Comparison of ENCODE assay signal across 10 cellular contexts in genomic region chr4:30722916-30723270, GRCh38. TPM values are rescaled to one million over a fixed set of nuclear protein-coding genes. Genes with fewer than 3 reads are reported as not detected.
DNase-seq lines count a peak whose midpoint lies in the region; ATAC-seq and TF ChIP-seq lines count a peak whose summit lies in the region.
"Had no signal": no experiment of that assay in that cellular context is flagged by ENCODE, and none has a peak within 500 bp of the region (broad histone marks: within the 10 kb centered on the region; RNA-seq: fewer than 3 reads in every experiment).

No MANE protein-coding gene starts in this region.

- no peaks in the 10 kb centered on the region; the same call in 1 of the 2 replicates for H3K36me3 ChIP-seq in Panc1 (ENCODE audit: control insufficient read depth, insufficient read depth, low read length)
- no peaks in the 10 kb centered on the region for H3K36me3 ChIP-seq in lower lobe of right lung
- H3K36me3 ChIP-seq in subcutaneous abdominal adipose tissue (ENCODE audit: control insufficient read depth in 5 of 5, insufficient read depth in 5 of 5, low read length in 5 of 5) = no peaks in the 10 kb centered on the region

- POLR2A ChIA-PET in Panc1 (lab: Charles Lee) = no interaction called here

- CTCF ChIA-PET in Panc1 (lab: Charles Lee) = no interaction called here

- in situ Hi-C loops in Panc1 (cut with HindIII; ENCODE audit: low pct_unique_long_range_greater_than_20kb, low sequenced_read_pairs) = no loop called here

- H3K27me3 Mint-ChIP-seq in effector memory CD8-positive, alpha-beta T cell = peaks cover 21 to 44% of the 10 kb centered on the region in 2 donors

- H3K27ac Mint-ChIP-seq in effector memory CD8-positive, alpha-beta T cell = no peak overlapping the region

- intact Hi-C loops in Panc1 (cut with micrococcal nuclease; ENCODE audit: unreplicated experiment) (no loop called here), dorsolateral prefrontal cortex (cut with DNase I) (no loop called here), lower lobe of right lung (cut with DNase I) (no loop called here)

- peaks cover 3% of the 10 kb centered on the region for H3K36me3 Mint-ChIP-seq in effector memory CD8-positive, alpha-beta T cell (ENCODE audit: insufficient read depth)

- no peak overlapping the region for H3K9ac ChIP-seq in subcutaneous abdominal adipose tissue (ENCODE audit: low read length in 5 of 5)

- H3K9me3 ChIP-seq in Panc1 (ENCODE audit: control insufficient read depth, insufficient read depth, low read depth, low read length) (no peaks in the 10 kb centered on the region), lower lobe of right lung (no peaks in the 10 kb centered on the region), subcutaneous abdominal adipose tissue (ENCODE audit: control insufficient read depth in 5 of 5, low read length in 5 of 5) (no peaks in the 10 kb centered on the region)

- H3K9me3 Mint-ChIP-seq in effector memory CD8-positive, alpha-beta T cell = no peaks in the 10 kb centered on the region

- H3K27ac ChIP-seq in Panc1 (ENCODE audit: low read length) (peak overlapping the region; percentile 63), dorsolateral prefrontal cortex (peak overlapping the region in 26 of 59 donors; percentile 1 to 92 (median 32)), lower lobe of right lung (no peak overlapping the region), subcutaneous abdominal adipose tissue (ENCODE audit: low read depth, low read length) (no peak overlapping the region)
- H3K27ac ChIP-seq: HL-60 had no signal

- no peak overlapping the region for H3K4me3 Mint-ChIP-seq in effector memory CD8-positive, alpha-beta T cell

- ATAC-seq in Panc1 (no peak), lower lobe of right lung (no peak)
- ATAC-seq in effector memory CD8-positive, alpha-beta T cell (replicated peaks) = no peak

- peaks cover 5% of the 10 kb centered on the region in 2 donors for H3K4me1 Mint-ChIP-seq in effector memory CD8-positive, alpha-beta T cell (ENCODE audit: low read depth in 2 of 2)

- H3K4me1 ChIP-seq in Panc1 (ENCODE audit: control insufficient read depth, insufficient read depth, low read length) = no peaks in the 10 kb centered on the region; the same call in none of the 2 replicates
- H3K4me1 ChIP-seq in lower lobe of right lung = peaks cover 33% of the 10 kb centered on the region
- peaks cover 2 to 67% (median 49%) of the 10 kb centered on the region in 5 donors for H3K4me1 ChIP-seq in subcutaneous abdominal adipose tissue (ENCODE audit: control insufficient read depth in 5 of 5, insufficient read depth in 5 of 5, low read length in 5 of 5)

- H3K27me3 ChIP-seq in Panc1 (ENCODE audit: control insufficient read depth, insufficient read depth, low read length) = no peaks in the 10 kb centered on the region
- peaks cover 0 to 17% (median 0%) of the 10 kb centered on the region in 45 donors for H3K27me3 ChIP-seq in dorsolateral prefrontal cortex
- H3K27me3 ChIP-seq in lower lobe of right lung (ENCODE audit: low read depth) = peaks cover 57% of the 10 kb centered on the region
- H3K27me3 ChIP-seq in subcutaneous abdominal adipose tissue (ENCODE audit: control insufficient read depth in 5 of 5, insufficient read depth in 4 of 5, low read length in 5 of 5) = peaks cover 0 to 45% (median 27%) of the 10 kb centered on the region in 5 donors

- H3K4me3 ChIP-seq in Panc1 (ENCODE audit: low read depth in 2 of 2, low read length in 2 of 2) (peak overlapping the region; percentile 54 to 59), dorsolateral prefrontal cortex (peak overlapping the region; percentile 55 to 87 (median 73)), lower lobe of right lung (peak overlapping the region; percentile 60), subcutaneous abdominal adipose tissue (ENCODE audit: low read depth in 1 of 5, low read length in 5 of 5) (peak overlapping the region; percentile 50 to 79 (median 75))

- BruUV-seq in Panc1 (replicated peaks; lab: Mats Ljungman, UMichigan) = no TSS peak

- TF ChIP-seq CTCF in Panc1 (IDR thresholded peaks at IDR 0.05) = no peak
- TF ChIP-seq CTCF in dorsolateral prefrontal cortex (IDR thresholded peaks at IDR 0.05 in 54 of 56, conservative IDR thresholded peaks at IDR 0.05 in 2 of 56; ENCODE audit: low read depth in 1 of 56, partially characterized antibody in 56 of 56) = no peak
- TF ChIP-seq CTCF in lower lobe of right lung (IDR thresholded peaks at IDR 0.05) = no peak

- DNase-seq in Panc1 (ENCODE audit: low read depth, low spot score) (no peak), dorsolateral prefrontal cortex (peak in 1 of 10 donors; percentile 50), lower lobe of right lung (no peak), NCI-H526 treated with DMSO at 0.1 percent for 48 hours (lab: John Stamatoyannopoulos, UW) (no peak), HT-29 (ENCODE audit: low spot score) (no peak)
- DNase-seq in effector memory CD8-positive, alpha-beta T cell = no peak
- DNase-seq in effector CD8-positive, alpha-beta T cell (lab: John Stamatoyannopoulos, UW) = no peak
- DNase-seq: NCI-H1930 had no signal

RNA-seq across cellular contexts. Expression of gene PCDH7, which starts 2.7 kb away (rescaled TPM):
- total RNA-seq in Panc1 (2021; ENCODE audit: unreplicated experiment) = 31.6 TPM
- polyA plus RNA-seq in Panc1 (2012; ENCODE audit: insufficient read length) = 22.1 TPM
- total RNA-seq in dorsolateral prefrontal cortex = 100 to 1,000 TPM in 86 of 120 experiments, 10 to 100 TPM in 34; 44.9 to 164 (median 112) TPM
- total RNA-seq in lower lobe of right lung = 4.7 TPM
- 0.21 and 0.43 TPM in 2 replicates for total RNA-seq in HT-29 (2014; rRNA removed; shearing (Covaris generic))
